16 cellular contexts compared by ENCODE assay signal in the genomic region with DNA sequence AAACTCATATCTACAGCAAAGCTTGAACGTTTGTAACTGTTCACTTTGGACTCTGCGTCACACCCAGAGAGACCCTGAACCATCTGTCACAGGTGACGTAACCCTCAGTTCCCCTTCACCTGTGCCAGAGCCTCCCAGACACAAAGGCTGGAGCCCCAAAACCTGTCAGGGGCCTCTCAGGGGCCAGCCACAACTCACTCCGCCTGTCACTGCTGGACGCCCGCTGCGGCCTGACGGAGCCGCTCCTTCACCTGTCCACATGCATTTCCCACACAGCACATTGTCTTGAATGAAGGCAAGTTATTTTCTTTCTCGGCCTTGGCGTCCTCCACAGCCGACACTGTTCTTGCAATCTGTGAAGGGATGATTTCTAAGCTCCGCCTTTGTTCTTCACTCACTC. TPM values are rescaled to one million over a fixed set of nuclear protein-coding genes. Genes with fewer than 3 reads are reported as not detected.
DNase-seq lines count a peak whose midpoint lies in the region; ATAC-seq and TF ChIP-seq lines count a peak whose summit lies in the region.
"Had no signal": no experiment of that assay in that cellular context is flagged by ENCODE, and none has a peak within 500 bp of the region (broad histone marks: within the 10 kb centered on the region; RNA-seq: fewer than 3 reads in every experiment).

No MANE protein-coding gene starts in this region.

- no peaks in the 10 kb centered on the region for H3K27me3 Mint-ChIP-seq in stimulated activated naive CD8-positive, alpha-beta T cell treated with anti-CD3 and anti-CD28 coated beads, Interleukin-15, Interleukin-2, amounts not matched to agents 100 ng/mL and 50 ng/mL, for 24 hours
- no peaks in the 10 kb centered on the region for H3K27me3 Mint-ChIP-seq in activated B cell treated with CpG ODN at 0.5 μM for 24 hours

- intact Hi-C loops in activated B cell treated with CpG ODN at 0.5 μM for 24 hours (cut with micrococcal nuclease): no loop called here

- TF ChIP-seq CTCF in activated B cell treated with CpG ODN at 0.5 μM for 24 hours (IDR thresholded peaks at IDR 0.05) (no peak), fibroblast of lung (conservative IDR thresholded peaks at IDR 0.05 in 1 of 2, IDR thresholded peaks at IDR 0.05 in 1 of 2; ENCODE audit: low read depth in 1 of 2, low read length in 2 of 2) (no peak)

- peak overlapping the region; percentile 34 for H3K27ac ChIP-seq in fibroblast of lung (ENCODE audit: insufficient read depth, low read length)
- H3K27ac ChIP-seq: coronary artery, epithelial cell of prostate, SK-N-MC had no signal

- POLR2A ChIA-PET in activated B cell treated with CpG ODN at 0.5 μM for 24 hours (lab: Charles Lee): no interaction called here

- H4K20me1 ChIP-seq in fibroblast of lung (ENCODE audit: control insufficient read depth, extremely low read depth, insufficient read depth, low read length): no peaks in the 10 kb centered on the region

- H3K9ac ChIP-seq in fibroblast of lung (ENCODE audit: insufficient read depth, low read length): no peak overlapping the region

- H3K4me1 ChIP-seq in fibroblast of lung (ENCODE audit: control insufficient read depth, extremely low read depth, insufficient read depth, low read length): peaks cover 36% of the 10 kb centered on the region

- H3K4me3 Mint-ChIP-seq in stimulated activated naive CD8-positive, alpha-beta T cell treated with anti-CD3 and anti-CD28 coated beads, Interleukin-15, Interleukin-2, amounts not matched to agents 100 ng/mL and 50 ng/mL, for 24 hours: peak overlapping the region; percentile 41
- H3K4me3 Mint-ChIP-seq in activated B cell treated with CpG ODN at 0.5 μM for 24 hours: no peak overlapping the region

- peak overlapping the region; percentile 89 for H3K27ac Mint-ChIP-seq in stimulated activated naive CD8-positive, alpha-beta T cell treated with anti-CD3 and anti-CD28 coated beads, Interleukin-15, Interleukin-2, amounts not matched to agents 100 ng/mL and 50 ng/mL, for 24 hours
- peak overlapping the region; percentile 67 for H3K27ac Mint-ChIP-seq in activated B cell treated with CpG ODN at 0.5 μM for 24 hours

- no peak overlapping the region for H3K4me2 ChIP-seq in fibroblast of lung (ENCODE audit: extremely low read depth, insufficient read depth, low read length)

- peaks cover 89% of the 10 kb centered on the region for H3K4me1 Mint-ChIP-seq in stimulated activated naive CD8-positive, alpha-beta T cell treated with anti-CD3 and anti-CD28 coated beads, Interleukin-15, Interleukin-2, amounts not matched to agents 100 ng/mL and 50 ng/mL, for 24 hours (ENCODE audit: low read depth)
- peaks cover 79% of the 10 kb centered on the region for H3K4me1 Mint-ChIP-seq in activated B cell treated with CpG ODN at 0.5 μM for 24 hours

- CTCF ChIA-PET in activated B cell treated with CpG ODN at 0.5 μM for 24 hours (lab: Charles Lee): no interaction called here

- H2AFZ ChIP-seq in fibroblast of lung (ENCODE audit: low read length): no peak overlapping the region

- peaks cover 3% of the 10 kb centered on the region for H3K36me3 ChIP-seq in fibroblast of lung (ENCODE audit: control insufficient read depth, insufficient read depth, low read length)

- H3K79me2 ChIP-seq in fibroblast of lung (ENCODE audit: control insufficient read depth, insufficient read depth, low read length): peaks cover 89% of the 10 kb centered on the region

- H3K9me3 ChIP-seq in fibroblast of lung (ENCODE audit: control insufficient read depth, insufficient read depth, low read depth, low read length): no peaks in the 10 kb centered on the region

- ATAC-seq in stimulated activated naive CD8-positive, alpha-beta T cell treated with anti-CD3 and anti-CD28 coated beads, Interleukin-15, Interleukin-2, amounts not matched to agents 100 U/mL and 50 U/mL, for 24 hours: no peak
- ATAC-seq in activated B cell treated with CpG ODN at 0.5 μM for 24 hours (ENCODE audit: low read depth) (no peak), GM19452 (IDR thresholded peaks at IDR 0.05; ENCODE audit: unreplicated experiment) (no peak)

- H3K4me3 ChIP-seq in fibroblast of lung (replicated peaks in 1 of 4; ENCODE audit: control extremely low read depth in 1 of 4, insufficient read depth in 1 of 4, low read depth in 3 of 4, low read length in 4 of 4): no peak overlapping the region
- H3K4me3 ChIP-seq: coronary artery, SK-N-MC had no signal

- H3K36me3 Mint-ChIP-seq in stimulated activated naive CD8-positive, alpha-beta T cell treated with anti-CD3 and anti-CD28 coated beads, Interleukin-15, Interleukin-2, amounts not matched to agents 100 ng/mL and 50 ng/mL, for 24 hours (ENCODE audit: low read depth): peaks cover 18% of the 10 kb centered on the region
- H3K36me3 Mint-ChIP-seq in activated B cell treated with CpG ODN at 0.5 μM for 24 hours (ENCODE audit: low read depth): peaks cover 6% of the 10 kb centered on the region

- H3K9me3 Mint-ChIP-seq in stimulated activated naive CD8-positive, alpha-beta T cell treated with anti-CD3 and anti-CD28 coated beads, Interleukin-15, Interleukin-2, amounts not matched to agents 100 ng/mL and 50 ng/mL, for 24 hours: no peaks in the 10 kb centered on the region
- H3K9me3 Mint-ChIP-seq in activated B cell treated with CpG ODN at 0.5 μM for 24 hours: no peaks in the 10 kb centered on the region

- DNase-seq in stimulated activated naive CD8-positive, alpha-beta T cell treated with anti-CD3 and anti-CD28 coated beads, Interleukin-15, Interleukin-2, amounts not matched to agents 100 U/mL and 50 U/mL, for 24 hours: no peak
- DNase-seq in activated B cell treated with CpG ODN at 0.5 μM for 24 hours (no peak), fibroblast of lung (ENCODE audit: low read depth in 2 of 2) (no peak), RKO (ENCODE audit: low spot score) (no peak), DMS53 (lab: John Stamatoyannopoulos, UW) (no peak)
- DNase-seq in stimulated activated naive CD4-positive, alpha-beta T cell (lab: John Stamatoyannopoulos, UW): no peak
- DNase-seq: Kasumi-1, NCI-H1417 had no signal

- H3K27me3 ChIP-seq in fibroblast of lung (ENCODE audit: control insufficient read depth, insufficient read depth, low read length): no peaks in the 10 kb centered on the region

RNA-seq across cellular contexts. Expression of a gene that starts 7.9 kb away (rescaled TPM):
- total RNA-seq in activated B cell treated with CpG ODN at 0.5 μM for 24 hours: 17.5 and 20.4 TPM in 2 replicates
- total RNA-seq in fibroblast of lung: 21.6 and 26.6 TPM in 2 replicates
- polyA plus RNA-seq in fibroblast of lung: 31.1 and 34.1 TPM in 2 replicates
- polyA plus RNA-seq in fibroblast of lung (2012): 32.0 and 32.4 TPM in 2 replicates
- 20.1 and 29.0 TPM in 2 replicates for polyA minus RNA-seq in fibroblast of lung (ENCODE audit: low replicate concordance)

RNA-seq across cellular contexts. Expression of a gene that starts 54.6 kb away (rescaled TPM):
- total RNA-seq in activated B cell treated with CpG ODN at 0.5 μM for 24 hours (not detected in 2 replicates), fibroblast of lung (not detected in 2 replicates)
- not detected in 2 replicates for polyA plus RNA-seq in fibroblast of lung
- polyA plus RNA-seq in fibroblast of lung (2012): not detected in 2 replicates
- polyA minus RNA-seq in fibroblast of lung (ENCODE audit: low replicate concordance): not detected in 2 replicates
- total RNA-seq: lung microvascular endothelial cell, temporal lobe had no signal
- polyA plus RNA-seq: neural cell had no signal
